In the genomic region with DNA sequence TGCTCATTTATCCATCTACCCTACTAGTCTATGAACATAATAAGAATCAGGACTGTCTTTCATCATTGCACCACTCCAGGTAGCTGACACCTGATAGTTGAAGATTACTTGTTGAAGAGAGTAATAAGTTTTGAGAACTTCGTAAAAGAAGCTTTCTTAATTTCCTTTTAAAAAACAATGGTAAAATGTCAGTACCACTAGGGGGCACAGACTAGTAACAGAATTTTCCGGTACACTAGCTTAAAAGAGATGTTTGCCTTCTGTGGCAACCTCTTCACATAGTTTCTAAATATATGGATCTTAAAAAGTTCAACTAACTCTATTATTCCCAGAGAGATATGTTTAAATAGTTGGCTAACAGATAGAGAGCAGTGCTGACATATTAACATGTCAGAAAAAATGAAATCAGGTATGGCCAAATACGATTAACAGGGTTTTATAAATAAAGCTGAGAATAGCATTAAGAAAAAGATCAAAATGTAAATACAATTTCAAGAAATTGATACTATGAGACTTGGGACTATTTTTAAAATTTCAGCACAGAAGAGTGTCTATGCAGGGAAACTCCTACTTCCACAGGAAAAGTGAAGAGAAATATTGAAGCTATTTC, we compare ENCODE assay signal across 9 cellular contexts. TPM values are rescaled to one million over a fixed set of nuclear protein-coding genes. Genes with fewer than 3 reads are reported as not detected.
DNase-seq lines count a peak whose midpoint lies in the region; ATAC-seq, FAIRE-seq and TF ChIP-seq lines count a peak whose summit lies in the region.
"Had no signal": no experiment of that assay in that cellular context is flagged by ENCODE, and none has a peak within 500 bp of the region (broad histone marks: within the 10 kb centered on the region; RNA-seq: fewer than 3 reads in every experiment).

No MANE protein-coding gene starts in this region.

- ATAC-seq in pancreas (no peak), HG02623 (IDR thresholded peaks at IDR 0.05; ENCODE audit: unreplicated experiment) (no peak)

- no peaks in the 10 kb centered on the region for H3K36me3 ChIP-seq in pancreas

- peaks cover 0 to 6% (median 0%) of the 10 kb centered on the region in 3 donors for H3K4me1 ChIP-seq in pancreas

- no peak overlapping the region for H3K27ac ChIP-seq in pancreas

- TF ChIP-seq CTCF in pancreas (IDR thresholded peaks at IDR 0.05) = peak in 3 of 4 donors; percentile 15 to 32 (median 29)

- H3K27me3 Mint-ChIP-seq in activated naive CD4-positive, alpha-beta T cell treated with anti-CD3 and anti-CD28 coated beads, Interleukin-2, amount 50 U/mL, for 24 hours = no peaks in the 10 kb centered on the region
- H3K27me3 Mint-ChIP-seq: central memory CD8-positive, alpha-beta T cell had no signal

- H3K9me3 ChIP-seq in pancreas = no peaks in the 10 kb centered on the region

- no peaks in the 10 kb centered on the region for H3K36me3 Mint-ChIP-seq in activated naive CD4-positive, alpha-beta T cell treated with anti-CD3 and anti-CD28 coated beads, Interleukin-2, amount 50 U/mL, for 24 hours

- no peak overlapping the region for H3K4me3 ChIP-seq in pancreas

- H3K27ac Mint-ChIP-seq in activated naive CD4-positive, alpha-beta T cell treated with anti-CD3 and anti-CD28 coated beads, Interleukin-2, amount 50 U/mL, for 24 hours = peak overlapping the region; percentile 68

- WGBS in pancreas, 2 donors = 33 to 35% methylated on average over 3 of the region's 3 CpGs

- no peaks in the 10 kb centered on the region for H3K27me3 ChIP-seq in pancreas

- H3K9me3 Mint-ChIP-seq in activated naive CD4-positive, alpha-beta T cell treated with anti-CD3 and anti-CD28 coated beads, Interleukin-2, amount 50 U/mL, for 24 hours = no peaks in the 10 kb centered on the region
- H3K9me3 Mint-ChIP-seq: central memory CD8-positive, alpha-beta T cell had no signal

- H3K4me3 Mint-ChIP-seq in activated naive CD4-positive, alpha-beta T cell treated with anti-CD3 and anti-CD28 coated beads, Interleukin-2, amount 50 U/mL, for 24 hours = peak overlapping the region; percentile 16
- H3K4me3 Mint-ChIP-seq: central memory CD8-positive, alpha-beta T cell had no signal

- no peak for DNase-seq in activated naive CD4-positive, alpha-beta T cell (lab: John Stamatoyannopoulos, UW)
- peak; percentile 3 for DNase-seq in NCI-H526 treated with DMSO at 0.1 percent for 48 hours (lab: John Stamatoyannopoulos, UW)
- DNase-seq in pancreas = no peak
- DNase-seq in activated naive CD4-positive, alpha-beta T cell treated with Interleukin-2 at 50 U/mL for 16 hours = no peak
- no peak for DNase-seq in COLO668 (lab: John Stamatoyannopoulos, UW; ENCODE audit: unreplicated experiment)

- peaks cover 74% of the 10 kb centered on the region for H3K4me1 Mint-ChIP-seq in activated naive CD4-positive, alpha-beta T cell treated with anti-CD3 and anti-CD28 coated beads, Interleukin-2, amount 50 U/mL, for 24 hours

- intact Hi-C loops in pancreas (cut with DNase I) = loop anchor here in 1 of 3 donors (5.0 to 10.0 kb wide), 2 partner anchors 428 to 511 kb away; no protein-coding TSS in a partner anchor

- FAIRE-seq in endometrium (lab: Jason Lieb, UNC) (peak; percentile 75), pancreas (lab: Jason Lieb, UNC) (no peak)

RNA-seq across cellular contexts. Expression of gene KCNQ5, which starts 5.4 kb away (rescaled TPM):
- total RNA-seq in pancreas = 1 to 10 TPM in 1 of 6 donors, under 1 TPM in 5; 0.03 to 1.1 (median 0.26) TPM
- under 1 TPM; 0.04 to 0.07 TPM for polyA plus RNA-seq in pancreas
